ENCODE assay signal across 1 cellular context in the genomic region with DNA sequence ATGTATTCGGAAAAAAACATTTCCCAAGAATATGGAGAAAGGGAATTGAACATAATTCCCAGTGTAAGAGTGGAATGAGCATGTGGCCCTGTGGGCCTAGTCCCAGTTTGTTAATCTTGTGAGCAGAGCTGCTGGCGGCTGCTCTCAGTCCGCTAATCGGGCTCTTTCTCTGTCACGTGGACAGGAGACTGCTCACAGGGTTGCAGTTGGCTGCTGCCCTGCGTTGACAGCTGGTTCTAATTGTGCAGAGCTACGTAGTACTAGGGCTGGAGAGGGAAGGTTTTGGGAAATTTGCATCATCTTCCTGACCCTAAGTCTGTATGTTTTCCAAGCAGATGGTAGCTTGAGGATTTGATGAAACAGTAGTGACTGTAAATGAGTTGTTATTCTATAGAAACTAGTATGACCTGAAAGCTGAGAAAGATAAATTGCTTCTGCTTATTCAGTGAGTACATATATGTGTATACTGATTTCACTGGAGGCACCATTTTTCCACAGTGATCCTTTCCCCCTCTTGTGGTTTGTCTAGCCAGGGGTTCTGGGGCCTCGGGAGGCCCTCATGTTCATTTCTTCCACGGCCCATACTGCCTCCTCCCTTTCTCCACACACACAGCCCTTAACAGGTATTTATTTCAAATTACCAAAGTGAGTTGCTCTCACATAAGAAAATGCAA.
TF ChIP-seq lines count a peak whose summit lies in the region.

No MANE protein-coding gene starts in this region.

TF ChIP-seq in liver, 16 proteins besides CTCF, POLR2A, EP300 and RAD21 (continued from another document):
- TF ChIP-seq REST (IDR thresholded peaks at IDR 0.05) = peak; percentile 66
- TF ChIP-seq HNF4A (conservative IDR thresholded peaks at IDR 0.05) = no peak
- peak in 1 of 2 donors; percentile 12 for TF ChIP-seq RXRA (IDR thresholded peaks at IDR 0.05)
- no peak for TF ChIP-seq HNF4G (IDR thresholded peaks at IDR 0.05)
- peak; percentile 49 for TF ChIP-seq NR2F2 (IDR thresholded peaks at IDR 0.05)
- TF ChIP-seq TAF1 (conservative IDR thresholded peaks at IDR 0.05) = no peak
